24 cellular contexts compared by ENCODE assay signal in genomic region chr18:43526436-43527150, GRCh38.
A peak's percentile ranks its signal among the peaks of the same experiment; 100 is the strongest.
DNase-seq lines count a peak whose midpoint lies in the region; ATAC-seq and TF ChIP-seq lines count a peak whose summit lies in the region.
"Had no signal": no experiment of that assay in that cellular context is flagged by ENCODE, and none has a peak within 500 bp of the region (broad histone marks: within the 10 kb centered on the region; RNA-seq: fewer than 3 reads in every experiment).

No MANE protein-coding gene starts in this region.

- DNase-seq in GM03348 (ENCODE audit: low spot score) = peak; percentile 12
- DNase-seq in NCI-H146 (lab: John Stamatoyannopoulos, UW) = peak; percentile 79
- peak; percentile 50 for DNase-seq in astrocyte of the hippocampus (ENCODE audit: low read depth, low spot score)
- no peak for DNase-seq in osteoblast (ENCODE audit: insufficient read length, low spot score, missing footprints)
- no peak for DNase-seq in ureter (ENCODE audit: low spot score)
- no peak for DNase-seq in KG1 (lab: John Stamatoyannopoulos, UW)
- no peak for DNase-seq in activated T-cell treated with anti-CD3 and anti-CD28 coated beads, Interleukin-2, amount 50 U/mL, for 72 hours
- DNase-seq in HCEC 1CT = no peak
- DNase-seq: activated CD8-positive, alpha-beta memory T cell treated with anti-CD3 and anti-CD28 coated beads, Interleukin-2, amount 50 U/mL, for 48 hours; activated CD8-positive, alpha-beta T cell treated with anti-CD3 and anti-CD28 coated beads for 36 hours; activated naive CD4-positive, alpha-beta T cell treated with anti-CD3 and anti-CD28 coated beads, Interleukin-2, amount 50 U/mL, for 16 hours; CD8-positive, alpha-beta memory T cell; DMS153; effector CD4-positive, alpha-beta T cell; H9; NCI-H1436 treated with DMSO at 0.1 percent for 48 hours; NCI-H510A treated with DMSO at 0.1 percent for 48 hours; Right ventricle myocardium superior; stimulated activated CD4-positive, alpha-beta T cell treated with anti-CD3 and anti-CD28 coated beads, Interleukin-4, amount 100 ng/mL, for 24 hours; transverse colon had no signal

- no peaks in the 10 kb centered on the region for H3K9me3 ChIP-seq in osteoblast (ENCODE audit: low read depth, low read length)
- H3K9me3 ChIP-seq: neutrophil, transverse colon had no signal

- no peaks in the 10 kb centered on the region for H4K20me1 ChIP-seq in osteoblast (ENCODE audit: insufficient read depth, low read length)

- no peaks in the 10 kb centered on the region for H3K27me3 ChIP-seq in osteoblast (ENCODE audit: insufficient read depth, low read length)
- H3K27me3 ChIP-seq: neutrophil, transverse colon had no signal

- ATAC-seq in activated T-cell treated with anti-CD3 and anti-CD28 coated beads, Interleukin-2, amount 50 U/mL, for 72 hours (replicated peaks in 1 of 2) = no peak
- ATAC-seq: activated CD8-positive, alpha-beta T cell treated with anti-CD3 and anti-CD28 coated beads for 36 hours; left lobe of liver; sciatic nerve had no signal

- H3K4me1 ChIP-seq in osteoblast (ENCODE audit: insufficient read depth, low read length) = peaks cover 8% of the 10 kb centered on the region

- H3K4me2 ChIP-seq in osteoblast (ENCODE audit: insufficient read depth, low read length) = no peak overlapping the region

- H2AFZ ChIP-seq in osteoblast (ENCODE audit: low read length) = no peak overlapping the region

- H3K9me3 Mint-ChIP-seq in activated T-cell treated with anti-CD3 and anti-CD28 coated beads, Interleukin-2, amount 50 U/mL, for 72 hours = no peaks in the 10 kb centered on the region
- H3K9me3 Mint-ChIP-seq: activated CD8-positive, alpha-beta T cell treated with anti-CD3 and anti-CD28 coated beads for 36 hours; H9 had no signal

- H3K36me3 Mint-ChIP-seq in activated T-cell treated with anti-CD3 and anti-CD28 coated beads, Interleukin-2, amount 50 U/mL, for 72 hours (ENCODE audit: insufficient read depth in 2 of 2) = no peaks in the 10 kb centered on the region
- H3K36me3 Mint-ChIP-seq: CD8-positive, alpha-beta memory T cell had no signal

- no peak overlapping the region for H3K27ac Mint-ChIP-seq in activated T-cell treated with anti-CD3 and anti-CD28 coated beads, Interleukin-2, amount 50 U/mL, for 72 hours
- H3K27ac Mint-ChIP-seq: activated CD8-positive, alpha-beta T cell treated with anti-CD3 and anti-CD28 coated beads for 36 hours; CD8-positive, alpha-beta memory T cell; H9; progenitor cell of endocrine pancreas had no signal

- no peak overlapping the region for H3K4me3 ChIP-seq in osteoblast (ENCODE audit: insufficient read depth, low read length)
- H3K4me3 ChIP-seq: transverse colon had no signal

- no peak overlapping the region for H3K4me3 Mint-ChIP-seq in activated T-cell treated with anti-CD3 and anti-CD28 coated beads, Interleukin-2, amount 50 U/mL, for 72 hours
- H3K4me3 Mint-ChIP-seq: activated CD8-positive, alpha-beta T cell treated with anti-CD3 and anti-CD28 coated beads for 36 hours; CD8-positive, alpha-beta memory T cell; H9 had no signal

- no peaks in the 10 kb centered on the region for H3K36me3 ChIP-seq in osteoblast (ENCODE audit: insufficient read depth, low read length)
- H3K36me3 ChIP-seq: neutrophil, transverse colon had no signal

- no peaks in the 10 kb centered on the region for H3K27me3 Mint-ChIP-seq in activated T-cell treated with anti-CD3 and anti-CD28 coated beads, Interleukin-2, amount 50 U/mL, for 72 hours (ENCODE audit: low read depth)
- H3K27me3 Mint-ChIP-seq: activated CD8-positive, alpha-beta T cell treated with anti-CD3 and anti-CD28 coated beads for 36 hours; progenitor cell of endocrine pancreas had no signal

- no peaks in the 10 kb centered on the region for H3K79me2 ChIP-seq in osteoblast (ENCODE audit: insufficient read depth, low read length)

- no peak for TF ChIP-seq CTCF in osteoblast (IDR thresholded peaks at IDR 0.05; ENCODE audit: extremely low read depth, low read depth, low read length)

- peak overlapping the region; percentile 48 for H3K27ac ChIP-seq in osteoblast (ENCODE audit: low read depth, low read length)
- H3K27ac ChIP-seq: neutrophil, transverse colon had no signal

- no peaks in the 10 kb centered on the region for H3K4me1 Mint-ChIP-seq in activated T-cell treated with anti-CD3 and anti-CD28 coated beads, Interleukin-2, amount 50 U/mL, for 72 hours (ENCODE audit: low read depth)
- H3K4me1 Mint-ChIP-seq: CD8-positive, alpha-beta memory T cell; H9 had no signal

Comparison
In these comparisons a context has a peak if more than half of its experiments do, and no peak if none do; other contexts are left out.
1. DNase-seq: peak in GM03348 (single experiment), NCI-H146 (single experiment) and astrocyte of the hippocampus (single experiment); none in osteoblast (single experiment), ureter (single experiment), KG1 (single experiment), activated T-cell treated with anti-CD3 and anti-CD28 coated beads, Interleukin-2, amount 50 U/mL, for 72 hours (0 of 2) and HCEC 1CT (single experiment).